Comparison of ENCODE assay signal across 8 cellular contexts in genomic region chr11:115523727-115524399, GRCh38. TPM values are rescaled to one million over a fixed set of nuclear protein-coding genes. Genes with fewer than 3 reads are reported as not detected.
"Had no signal": no experiment of that assay in that cellular context is flagged by ENCODE, and none has a peak within 500 bp of the region (broad histone marks: within the 10 kb centered on the region; RNA-seq: fewer than 3 reads in every experiment).

No MANE protein-coding gene starts in this region.

- ATAC-seq: HCT116, K562 had no signal

- H3K27ac ChIP-seq: HL-60 had no signal

- H3K36me3 ChIP-seq: HAP-1 had no signal

- DNase-seq: GOT3, H7, HFFc6, IMR-90 had no signal

- H3K4me3 Mint-ChIP-seq: HFFc6 had no signal

- H3K4me3 ChIP-seq: HAP-1, K562 had no signal

- H3K4me1 ChIP-seq: HAP-1 had no signal

- H3K27ac Mint-ChIP-seq: HFFc6 had no signal

- FAIRE-seq: K562 had no signal

- H3K9me3 ChIP-seq: HAP-1 had no signal

RNA-seq across cellular contexts. Expression of gene CADM1, which starts 19.6 kb away (rescaled TPM):
- total RNA-seq: HFFc6 had no signal
- polyA plus RNA-seq: K562 had no signal
